8 cellular contexts compared by ENCODE assay signal in the genomic region with DNA sequence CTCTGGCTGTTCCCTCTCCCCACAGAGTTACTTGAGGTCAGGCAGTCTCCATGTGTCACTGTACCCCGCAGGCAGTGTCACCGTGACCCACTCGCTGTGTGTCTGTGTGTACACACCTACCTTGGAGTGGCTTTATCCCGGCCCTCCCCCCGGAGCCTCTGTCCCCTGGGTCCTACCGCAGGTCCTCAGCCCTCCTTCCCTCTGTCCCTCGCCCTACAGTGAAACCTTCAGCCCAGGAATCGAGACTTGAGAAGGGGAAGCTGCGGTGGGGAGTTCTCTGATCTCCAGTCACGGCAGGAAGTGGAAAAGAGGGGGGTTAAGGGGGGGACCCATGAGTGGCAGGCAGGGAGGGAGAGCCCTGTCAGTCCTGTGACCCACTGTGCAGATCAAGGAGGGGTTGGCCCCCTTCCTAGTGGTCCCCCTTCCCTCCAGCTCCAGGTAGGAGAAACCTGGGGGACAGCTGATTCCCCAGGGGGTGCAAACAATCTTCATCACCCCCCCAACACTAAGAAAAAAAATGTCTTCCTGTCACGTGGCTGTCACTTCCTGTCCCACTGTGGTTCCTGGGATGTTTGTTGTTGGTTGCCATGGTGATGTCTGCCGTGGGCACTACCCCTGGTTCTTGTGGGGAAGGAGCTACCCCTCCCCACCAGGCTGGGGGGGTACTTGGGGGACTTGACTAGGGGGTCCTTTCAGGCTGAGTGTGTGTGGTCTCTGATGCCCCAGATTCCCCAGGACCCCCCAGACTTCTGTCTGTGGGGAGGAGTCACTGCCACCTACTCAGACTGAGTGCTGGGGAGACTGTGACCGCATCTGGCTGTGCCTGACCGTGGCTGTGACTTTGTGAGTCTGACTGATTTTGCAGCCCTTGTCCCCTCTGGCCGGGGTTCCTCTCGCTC. TPM values are rescaled to one million over a fixed set of nuclear protein-coding genes. Genes with fewer than 3 reads are reported as not detected.
DNase-seq lines count a peak whose midpoint lies in the region; ATAC-seq and TF ChIP-seq lines count a peak whose summit lies in the region.

No MANE protein-coding gene starts in this region.

- no peak for TF ChIP-seq CTCF in mesothelial cell of epicardium (IDR thresholded peaks at IDR 0.05; ENCODE audit: unreplicated experiment)

- no peaks in the 10 kb centered on the region for H3K27me3 Mint-ChIP-seq in activated CD4-positive, alpha-beta T cell treated with anti-CD3 and anti-CD28 coated beads, Interleukin-2, amount 10 ng/mL, durations not matched to agents 7 days and 5 days
- no peaks in the 10 kb centered on the region for H3K27me3 Mint-ChIP-seq in mesothelial cell of epicardium (ENCODE audit: low read depth)

- peaks cover 68% of the 10 kb centered on the region for H3K4me1 Mint-ChIP-seq in activated CD4-positive, alpha-beta T cell treated with anti-CD3 and anti-CD28 coated beads, Interleukin-2, amount 10 ng/mL, durations not matched to agents 7 days and 5 days
- peaks cover 61% of the 10 kb centered on the region for H3K4me1 Mint-ChIP-seq in mesothelial cell of epicardium

- peak overlapping the region; percentile 99 for H3K4me3 Mint-ChIP-seq in activated CD4-positive, alpha-beta T cell treated with anti-CD3 and anti-CD28 coated beads, Interleukin-2, amount 10 ng/mL, durations not matched to agents 7 days and 5 days
- peak overlapping the region; percentile 33 for H3K4me3 Mint-ChIP-seq in mesothelial cell of epicardium

- no peaks in the 10 kb centered on the region for H3K9me3 Mint-ChIP-seq in activated CD4-positive, alpha-beta T cell treated with anti-CD3 and anti-CD28 coated beads, Interleukin-2, amount 10 ng/mL, durations not matched to agents 7 days and 5 days
- H3K9me3 Mint-ChIP-seq in mesothelial cell of epicardium = no peaks in the 10 kb centered on the region

- ATAC-seq in GM21529 (IDR thresholded peaks at IDR 0.05; ENCODE audit: unreplicated experiment) (peak; percentile 28), HG03469 (IDR thresholded peaks at IDR 0.05; ENCODE audit: unreplicated experiment) (no peak)

- DNase-seq in DMS79 (lab: John Stamatoyannopoulos, UW) = peak; percentile 17
- DNase-seq in MV-4-11 (lab: John Stamatoyannopoulos, UW) = peak; percentile 99
- peak; percentile 96 for DNase-seq in activated CD4-positive, alpha-beta T cell treated with anti-CD3 and anti-CD28 coated beads, Interleukin-2, amount 10 ng/mL, durations not matched to agents 7 days and 5 days
- peak; percentile 93 to 95 for DNase-seq in dermis microvascular lymphatic vessel endothelial cell (ENCODE audit: low read depth in 2 of 2)
- no peak for DNase-seq in mesothelial cell of epicardium (ENCODE audit: low spot score in 2 of 2, unreplicated experiment in 2 of 2)
- peak; percentile 77 to 81 for DNase-seq in stimulated activated CD8-positive, alpha-beta memory T cell treated with anti-CD3 and anti-CD28 coated beads, Interleukin-15, amount 100 ng/mL, for 48 hours (ENCODE audit: low read depth in 2 of 2)

- POLR2A ChIA-PET in activated CD4-positive, alpha-beta T cell treated with anti-CD3 and anti-CD28 coated beads, Interleukin-2, amount 10 ng/mL, durations not matched to agents 7 days and 5 days (lab: Charles Lee) = interaction anchor here (0.7 kb wide), 1 partner anchor 239 kb away, joined by 3 read pairs; no protein-coding TSS in a partner anchor

- CTCF ChIA-PET in activated CD4-positive, alpha-beta T cell treated with anti-CD3 and anti-CD28 coated beads, Interleukin-2, amount 10 ng/mL, durations not matched to agents 7 days and 5 days (lab: Charles Lee) = interaction anchor here (1.0 to 7.9 kb wide), 9 partner anchors 10 to 237 kb away, joined by 3 to 47 read pairs (median 3); no protein-coding TSS in a partner anchor

- H3K27ac Mint-ChIP-seq in activated CD4-positive, alpha-beta T cell treated with anti-CD3 and anti-CD28 coated beads, Interleukin-2, amount 10 ng/mL, durations not matched to agents 7 days and 5 days = peak overlapping the region; percentile 96
- H3K27ac Mint-ChIP-seq in mesothelial cell of epicardium = peak overlapping the region; percentile 94

- peaks cover 41% of the 10 kb centered on the region for H3K36me3 Mint-ChIP-seq in activated CD4-positive, alpha-beta T cell treated with anti-CD3 and anti-CD28 coated beads, Interleukin-2, amount 10 ng/mL, durations not matched to agents 7 days and 5 days (ENCODE audit: low read depth)
- no peaks in the 10 kb centered on the region for H3K36me3 Mint-ChIP-seq in mesothelial cell of epicardium

RNA-seq across cellular contexts. Expression of a gene that starts 13.7 kb away (rescaled TPM):
- total RNA-seq in activated CD4-positive, alpha-beta T cell treated with anti-CD3 and anti-CD28 coated beads, Interleukin-2, amount 10 ng/mL, durations not matched to agents 7 days and 5 days = 10 to 100 TPM; 66.6 to 66.7 TPM
- total RNA-seq in dermis microvascular lymphatic vessel endothelial cell (5.1 and 10.9 TPM in 2 replicates), mesothelial cell of epicardium (74.0 to 80.8 TPM (median 79.6 TPM) in 3 replicates)

RNA-seq across cellular contexts. Expression of a gene that starts 35.0 kb away (rescaled TPM):
- total RNA-seq in activated CD4-positive, alpha-beta T cell treated with anti-CD3 and anti-CD28 coated beads, Interleukin-2, amount 10 ng/mL, durations not matched to agents 7 days and 5 days = 10 to 100 TPM; 81.1 to 98.8 TPM
- 8.1 and 15.3 TPM in 2 replicates for total RNA-seq in dermis microvascular lymphatic vessel endothelial cell
- total RNA-seq in mesothelial cell of epicardium = 16.4 to 18.9 TPM (median 16.8 TPM) in 3 replicates

RNA-seq across cellular contexts. Expression of a gene that starts 41.9 kb away (rescaled TPM):
- total RNA-seq in activated CD4-positive, alpha-beta T cell treated with anti-CD3 and anti-CD28 coated beads, Interleukin-2, amount 10 ng/mL, durations not matched to agents 7 days and 5 days = under 1 TPM in 1 of 2 experiments, not detected in 1; 0.22 TPM
- total RNA-seq in dermis microvascular lymphatic vessel endothelial cell = 1.8 and 3.7 TPM in 2 replicates
- 0.27 TPM in 1 of 3 replicates, not detected in the others for total RNA-seq in mesothelial cell of epicardium

Comparison
In these comparisons a context has a peak if more than half of its experiments do, and no peak if none do; other contexts are left out.
1. DNase-seq: peak in DMS79 (single experiment), MV-4-11 (single experiment), activated CD4-positive, alpha-beta T cell treated with anti-CD3 and anti-CD28 coated beads, Interleukin-2, amount 10 ng/mL, durations not matched to agents 7 days and 5 days (single experiment), dermis microvascular lymphatic vessel endothelial cell (2 of 2) and stimulated activated CD8-positive, alpha-beta memory T cell treated with anti-CD3 and anti-CD28 coated beads, Interleukin-15, amount 100 ng/mL, for 48 hours (2 of 2); none in mesothelial cell of epicardium (0 of 2).